ENCODE assay signal across 8 cellular contexts in genomic region chr12:57242691-57243454, GRCh38. TPM values are rescaled to one million over a fixed set of nuclear protein-coding genes. Genes with fewer than 3 reads are reported as not detected.
DNase-seq lines count a peak whose midpoint lies in the region; ATAC-seq and TF ChIP-seq lines count a peak whose summit lies in the region.

No MANE protein-coding gene starts in this region.

- no peak overlapping the region for H3K27ac Mint-ChIP-seq in activated naive CD4-positive, alpha-beta T cell treated with anti-CD3 and anti-CD28 coated beads, Interleukin-2, amount 10 ng/mL, durations not matched to agents 7 days and 5 days

- intact Hi-C loops in heart left ventricle (cut with DNase I): loop anchor here in 4 of 10 donors (1.0 kb wide), 2 partner anchors 29 to 30 kb away; no protein-coding TSS in a partner anchor
- intact Hi-C loops in sciatic nerve (cut with DNase I): no loop called here

- H3K36me3 Mint-ChIP-seq in activated naive CD4-positive, alpha-beta T cell treated with anti-CD3 and anti-CD28 coated beads, Interleukin-2, amount 10 ng/mL, durations not matched to agents 7 days and 5 days: peaks cover 4% of the 10 kb centered on the region

- 2 to 5% (median 3%) methylated on average over 17 to 45 of the region's 45 CpGs for WGBS in heart left ventricle, 4 donors

- peaks cover 4 to 56% (median 35%) of the 10 kb centered on the region in 9 donors for H3K27me3 ChIP-seq in heart left ventricle

- H3K9me3 ChIP-seq in heart left ventricle: no peaks in the 10 kb centered on the region

- TF ChIP-seq CTCF in AG09319 (IDR thresholded peaks at IDR 0.05; ENCODE audit: low read depth, low read length) (peak; percentile 60), heart left ventricle (IDR thresholded peaks at IDR 0.05) (peak; percentile 42 to 67 (median 59))

- H3K27me3 Mint-ChIP-seq in activated naive CD4-positive, alpha-beta T cell treated with anti-CD3 and anti-CD28 coated beads, Interleukin-2, amount 10 ng/mL, durations not matched to agents 7 days and 5 days: peaks cover 72% of the 10 kb centered on the region

- CTCF ChIA-PET in activated naive CD4-positive, alpha-beta T cell treated with anti-CD3 and anti-CD28 coated beads, Interleukin-2, amount 10 ng/mL, durations not matched to agents 7 days and 5 days (lab: Charles Lee): interaction anchor here (0.6 to 11.9 kb wide), 19 partner anchors 9 to 347 kb away, joined by 3 to 318 read pairs (median 4); partner anchors contain the start of genes INHBE, LRP1, NXPH4 and SHMT2

- H3K4me3 Mint-ChIP-seq in activated naive CD4-positive, alpha-beta T cell treated with anti-CD3 and anti-CD28 coated beads, Interleukin-2, amount 10 ng/mL, durations not matched to agents 7 days and 5 days: peak overlapping the region; percentile 66

- TF ChIP-seq POLR2A in heart left ventricle (IDR thresholded peaks at IDR 0.05): no peak

- H3K4me1 ChIP-seq in heart left ventricle: peaks cover 5 to 61% (median 49%) of the 10 kb centered on the region in 12 donors

- peak overlapping the region; percentile 11 to 57 (median 44) for H3K4me3 ChIP-seq in heart left ventricle

- peak; percentile 36 for ATAC-seq in GM18909 (IDR thresholded peaks at IDR 0.05; ENCODE audit: poor library complexity, unreplicated experiment)
- ATAC-seq in heart left ventricle: peak in 2 of 4 donors; percentile 1 to 15
- ATAC-seq in sciatic nerve: no peak
- ATAC-seq in GM18511 (IDR thresholded peaks at IDR 0.05; ENCODE audit: unreplicated experiment): no peak

- no peaks in the 10 kb centered on the region for H3K9me3 Mint-ChIP-seq in activated naive CD4-positive, alpha-beta T cell treated with anti-CD3 and anti-CD28 coated beads, Interleukin-2, amount 10 ng/mL, durations not matched to agents 7 days and 5 days

- TF ChIP-seq RAD21 in Ishikawa (IDR thresholded peaks at IDR 0.05; ENCODE audit: low read depth): peak; percentile 68

- peaks cover 59% of the 10 kb centered on the region for H3K4me1 Mint-ChIP-seq in activated naive CD4-positive, alpha-beta T cell treated with anti-CD3 and anti-CD28 coated beads, Interleukin-2, amount 10 ng/mL, durations not matched to agents 7 days and 5 days

- H3K27ac ChIP-seq in heart left ventricle: peak overlapping the region in 2 of 12 donors; percentile 9 to 33

- 0 out of 2 replicates have a peak, but pooled peaks have one; percentile 9 for TF ChIP-seq EP300 in Ishikawa (IDR thresholded peaks at IDR 0.05; ENCODE audit: borderline replicate concordance)

- DNase-seq in AG09319 (ENCODE audit: extremely low read depth, low read depth) (no peak), RPMI8226 (peak; percentile 94), heart left ventricle (peak; percentile 49 to 82 (median 57)), sciatic nerve (ENCODE audit: low spot score) (peak; percentile 78)
- peak; percentile 74 for DNase-seq in activated naive CD4-positive, alpha-beta T cell treated with anti-CD3 and anti-CD28 coated beads, Interleukin-2, amount 10 ng/mL, durations not matched to agents 7 days and 5 days

- no peaks in the 10 kb centered on the region for H3K36me3 ChIP-seq in heart left ventricle

TF ChIP-seq in Ishikawa, 13 proteins besides CTCF, POLR2A, EP300 and RAD21:
- no peak for TF ChIP-seq CREB1 (IDR thresholded peaks at IDR 0.05; ENCODE audit: low read depth)
- TF ChIP-seq ZBTB7A (IDR thresholded peaks at IDR 0.05; ENCODE audit: low read depth): peak; percentile 95
- peak; percentile 83 for TF ChIP-seq EGR1 (IDR thresholded peaks at IDR 0.05)
- TF ChIP-seq CEBPB (IDR thresholded peaks at IDR 0.05): no peak
- peak; percentile 38; the same call in 1 of the 2 replicates for TF ChIP-seq NFIC (IDR thresholded peaks at IDR 0.05)
- no peak for TF ChIP-seq TEAD4 (IDR thresholded peaks at IDR 0.05)
- TF ChIP-seq MAX (IDR thresholded peaks at IDR 0.05): peak; percentile 79
- TF ChIP-seq TAF1 (IDR thresholded peaks at IDR 0.05; ENCODE audit: low read depth): 0 out of 2 replicates have a peak, but pooled peaks have one; percentile 40

RNA-seq across cellular contexts. Expression of gene STAC3, which starts 8.1 kb away (rescaled TPM):
- 1 to 10 TPM in 3 of 9 donors, under 1 TPM in 5, not detected in 1; 0.47 to 5.7 (median 0.92) TPM for total RNA-seq in heart left ventricle
- polyA plus RNA-seq in heart left ventricle: under 1 TPM; 0.61 to 0.67 TPM
- 1.9 TPM for total RNA-seq in sciatic nerve

RNA-seq across cellular contexts. Expression of gene SHMT2, which starts 13.4 kb away (rescaled TPM):
- total RNA-seq in heart left ventricle: 10 to 100 TPM; 26.2 to 46.7 (median 35.5) TPM
- polyA plus RNA-seq in heart left ventricle: 10 to 100 TPM; 15.9 to 76.5 TPM
- total RNA-seq in sciatic nerve: 41.9 TPM

RNA-seq across cellular contexts. Expression of gene NXPH4, which starts 26.3 kb away (rescaled TPM):
- 1 to 10 TPM; 1.9 to 8.0 (median 3.2) TPM for total RNA-seq in heart left ventricle
- 1 to 10 TPM; 1.3 to 2.3 TPM for polyA plus RNA-seq in heart left ventricle
- total RNA-seq in sciatic nerve: 0.27 TPM
